ENCODE assay signal across 10 cellular contexts in genomic region chr20:41031243-41031619, GRCh38. TPM values are rescaled to one million over a fixed set of nuclear protein-coding genes. Genes with fewer than 3 reads are reported as not detected.
DNase-seq lines count a peak whose midpoint lies in the region; ATAC-seq lines count a peak whose summit lies in the region.
"Had no signal": no experiment of that assay in that cellular context is flagged by ENCODE, and none has a peak within 500 bp of the region (broad histone marks: within the 10 kb centered on the region; RNA-seq: fewer than 3 reads in every experiment).

No MANE protein-coding gene starts in this region.

- no peaks in the 10 kb centered on the region for H3K27me3 Mint-ChIP-seq in activated T-cell treated with anti-CD3 and anti-CD28 coated beads, Interleukin-2, amount 50 U/mL, for 4 hours (ENCODE audit: low read depth)
- no peaks in the 10 kb centered on the region for H3K27me3 Mint-ChIP-seq in activated naive CD8-positive, alpha-beta T cell

- H3K4me1 ChIP-seq in iPS-20b (ENCODE audit: insufficient read depth, low read length) (peaks cover 34% of the 10 kb centered on the region), subcutaneous abdominal adipose tissue (ENCODE audit: control insufficient read depth in 5 of 5, insufficient read depth in 5 of 5, low read length in 5 of 5) (peaks cover 2 to 58% (median 55%) of the 10 kb centered on the region in 5 donors)

- H3K36me3 ChIP-seq in iPS-20b (ENCODE audit: insufficient read depth, low read depth, low read length) = peaks cover 31% of the 10 kb centered on the region
- peaks cover 0 to 3% (median 0%) of the 10 kb centered on the region in 5 donors for H3K36me3 ChIP-seq in subcutaneous abdominal adipose tissue (ENCODE audit: control insufficient read depth in 5 of 5, insufficient read depth in 5 of 5, low read length in 5 of 5)

- H3K4me1 Mint-ChIP-seq in activated T-cell treated with anti-CD3 and anti-CD28 coated beads, Interleukin-2, amount 50 U/mL, for 4 hours (ENCODE audit: low read depth) = peaks cover 74% of the 10 kb centered on the region
- H3K4me1 Mint-ChIP-seq in activated naive CD8-positive, alpha-beta T cell (ENCODE audit: low read depth) = peaks cover 71% of the 10 kb centered on the region

- H3K9ac ChIP-seq in iPS-20b (ENCODE audit: low read depth, low read length) (no peak overlapping the region), subcutaneous abdominal adipose tissue (ENCODE audit: low read length in 5 of 5) (peak overlapping the region in 1 of 5 donors; percentile 25)

- H3K9me3 ChIP-seq in iPS-20b (ENCODE audit: insufficient read depth, low read depth, low read length) (no peaks in the 10 kb centered on the region), subcutaneous abdominal adipose tissue (ENCODE audit: control insufficient read depth in 5 of 5, low read length in 5 of 5) (no peaks in the 10 kb centered on the region)

- H3K9me3 Mint-ChIP-seq in activated T-cell treated with anti-CD3 and anti-CD28 coated beads, Interleukin-2, amount 50 U/mL, for 4 hours = no peaks in the 10 kb centered on the region
- H3K9me3 Mint-ChIP-seq in activated naive CD8-positive, alpha-beta T cell (ENCODE audit: low read depth) = no peaks in the 10 kb centered on the region

- H3K4me3 Mint-ChIP-seq in activated T-cell treated with anti-CD3 and anti-CD28 coated beads, Interleukin-2, amount 50 U/mL, for 4 hours = peak overlapping the region; percentile 92
- peak overlapping the region; percentile 94 for H3K4me3 Mint-ChIP-seq in activated naive CD8-positive, alpha-beta T cell

- H3K27ac ChIP-seq in iPS-20b (ENCODE audit: low read length) (no peak overlapping the region), subcutaneous abdominal adipose tissue (ENCODE audit: low read depth, low read length) (no peak overlapping the region)

- DNase-seq in activated T-cell treated with anti-CD3 and anti-CD28 coated beads, Interleukin-2, amount 50 U/mL, for 4 hours = no peak
- DNase-seq in activated T-cell treated with anti-CD3 and anti-CD28 coated beads, Interleukin-2, amount 50 U/mL, for 1 hour = no peak
- DNase-seq in HUDEP-2 (lab: John Stamatoyannopoulos, UW; ENCODE audit: unreplicated experiment in 76 of 76) = no peak
- DNase-seq in NOMO-1 treated with dmso at 0.1 percent for 144 hours (lab: John Stamatoyannopoulos, UW; ENCODE audit: unreplicated experiment) = no peak
- DNase-seq: C1 segment of cervical spinal cord, NCI-H1694 treated with DMSO at 0.1 percent for 48 hours had no signal

- ATAC-seq in activated T-cell treated with anti-CD3 and anti-CD28 coated beads, Interleukin-2, amount 50 U/mL, for 4 hours = no peak
- ATAC-seq in HG03457 (IDR thresholded peaks at IDR 0.05; ENCODE audit: unreplicated experiment) = no peak

- H3K27ac Mint-ChIP-seq in activated naive CD8-positive, alpha-beta T cell = peak overlapping the region; percentile 93

- H3K27me3 ChIP-seq in iPS-20b (ENCODE audit: insufficient read depth, low read length) (peaks cover 59% of the 10 kb centered on the region), subcutaneous abdominal adipose tissue (ENCODE audit: control insufficient read depth in 5 of 5, insufficient read depth in 4 of 5, low read length in 5 of 5) (no peaks in the 10 kb centered on the region)

- H3K36me3 Mint-ChIP-seq in activated T-cell treated with anti-CD3 and anti-CD28 coated beads, Interleukin-2, amount 50 U/mL, for 4 hours (ENCODE audit: insufficient read depth) = peaks cover 48% of the 10 kb centered on the region
- H3K36me3 Mint-ChIP-seq in activated naive CD8-positive, alpha-beta T cell = peaks cover 18% of the 10 kb centered on the region

- H3K4me3 ChIP-seq in iPS-20b (ENCODE audit: low read length) (peak overlapping the region; percentile 91), subcutaneous abdominal adipose tissue (ENCODE audit: low read depth in 1 of 5, low read length in 5 of 5) (peak overlapping the region; percentile 29 to 97 (median 83))

RNA-seq across cellular contexts. Expression of gene TOP1, which starts 2.6 kb away (rescaled TPM):
- 100 to 1,000 TPM; 117 to 131 (median 121) TPM for total RNA-seq in activated T-cell treated with anti-CD3 and anti-CD28 coated beads, Interleukin-2, amount 50 U/mL, for 4 hours
